Comparison of ENCODE assay signal across 1 cellular context in the genomic region with DNA sequence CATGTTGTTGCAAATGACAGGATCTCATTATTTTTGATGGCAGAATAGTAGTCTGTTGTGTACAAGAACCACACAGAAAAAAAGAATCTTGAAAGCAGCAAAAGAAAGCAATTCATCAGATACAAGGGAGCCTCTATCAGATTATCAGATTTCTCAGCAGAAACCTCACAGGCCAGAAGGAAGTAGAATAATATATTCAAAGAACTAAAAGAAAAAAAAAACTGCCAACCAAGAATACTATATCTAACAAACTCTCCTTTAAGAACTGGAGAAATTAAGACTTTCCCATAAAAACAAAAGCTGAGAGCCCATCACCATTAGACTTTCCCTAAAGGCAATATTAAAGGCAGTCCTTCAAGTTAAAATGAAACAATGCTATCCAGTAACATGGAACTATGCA.
A peak's percentile ranks its signal among the peaks of the same experiment; 100 is the strongest.
TF ChIP-seq lines count a peak whose summit lies in the region.

No MANE protein-coding gene starts in this region.

TF ChIP-seq in HEK293, 187 proteins besides CTCF, POLR2A, EP300 and RAD21 (continued from another document):
- TF ChIP-seq, protein P1, sequence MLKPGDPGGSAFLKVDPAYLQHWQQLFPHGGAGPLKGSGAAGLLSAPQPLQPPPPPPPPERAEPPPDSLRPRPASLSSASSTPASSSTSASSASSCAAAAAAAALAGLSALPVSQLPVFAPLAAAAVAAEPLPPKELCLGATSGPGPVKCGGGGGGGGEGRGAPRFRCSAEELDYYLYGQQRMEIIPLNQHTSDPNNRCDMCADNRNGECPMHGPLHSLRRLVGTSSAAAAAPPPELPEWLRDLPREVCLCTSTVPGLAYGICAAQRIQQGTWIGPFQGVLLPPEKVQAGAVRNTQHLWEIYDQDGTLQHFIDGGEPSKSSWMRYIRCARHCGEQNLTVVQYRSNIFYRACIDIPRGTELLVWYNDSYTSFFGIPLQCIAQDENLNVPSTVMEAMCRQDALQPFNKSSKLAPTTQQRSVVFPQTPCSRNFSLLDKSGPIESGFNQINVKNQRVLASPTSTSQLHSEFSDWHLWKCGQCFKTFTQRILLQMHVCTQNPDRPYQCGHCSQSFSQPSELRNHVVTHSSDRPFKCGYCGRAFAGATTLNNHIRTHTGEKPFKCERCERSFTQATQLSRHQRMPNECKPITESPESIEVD (tag by site-specific recombination; IDR thresholded peaks at IDR 0.05): no peak
- TF ChIP-seq ZNF391 (tag by site-specific recombination; IDR thresholded peaks at IDR 0.05; ENCODE audit: borderline replicate concordance, low read depth): no peak
- no peak for TF ChIP-seq ZNF510 (tag by site-specific recombination; IDR thresholded peaks at IDR 0.05; ENCODE audit: insufficient replicate concordance)
- TF ChIP-seq SETDB1 (IDR thresholded peaks at IDR 0.05; ENCODE audit: insufficient read length, low read length): peak; percentile 97
- TF ChIP-seq ZNF544 (tag by site-specific recombination; IDR thresholded peaks at IDR 0.05): no peak
- TF ChIP-seq ZNF132 (tag by site-specific recombination; IDR thresholded peaks at IDR 0.05; ENCODE audit: borderline replicate concordance): no peak
